ENCODE assay signal across 15 cellular contexts in the genomic region with DNA sequence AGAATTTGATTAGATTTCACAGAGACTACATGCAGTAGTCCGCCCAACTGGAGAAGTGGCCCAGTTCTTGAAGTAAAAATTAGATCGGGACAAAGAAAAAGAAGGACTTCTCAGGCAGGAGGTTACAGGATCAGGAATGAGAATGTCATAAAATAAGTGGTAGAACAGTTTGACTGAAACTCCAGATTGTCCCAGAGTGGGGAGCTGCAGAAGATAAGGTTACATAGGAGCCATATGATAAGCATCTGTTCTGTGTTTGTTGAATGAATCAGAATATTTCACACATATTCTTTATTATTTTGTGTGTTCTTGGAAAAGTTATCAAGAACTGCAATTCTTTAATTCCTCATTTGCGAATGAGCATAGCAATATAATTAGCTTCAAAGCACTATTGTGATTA.
DNase-seq lines count a peak whose midpoint lies in the region; ATAC-seq and TF ChIP-seq lines count a peak whose summit lies in the region.
"Had no signal": no experiment of that assay in that cellular context is flagged by ENCODE, and none has a peak within 500 bp of the region (broad histone marks: within the 10 kb centered on the region; RNA-seq: fewer than 3 reads in every experiment).

No MANE protein-coding gene starts in this region.

- no peaks in the 10 kb centered on the region for H3K27me3 ChIP-seq in SK-N-SH (ENCODE audit: insufficient read depth)

- H3K4me3 Mint-ChIP-seq in glutamatergic neuron (ENCODE audit: unreplicated experiment) = peak overlapping the region; percentile 51
- H3K4me3 Mint-ChIP-seq: CD8-positive, alpha-beta memory T cell; GM23338 had no signal

- POLR2A ChIA-PET in SK-N-SH (lab: Yijun Ruan, JAX) = no interaction called here

- no peaks in the 10 kb centered on the region; a peak in 1 of 4 replicates for H3K4me1 ChIP-seq in SK-N-SH (ENCODE audit: control insufficient read depth in 1 of 2, insufficient read depth in 2 of 2, low read depth in 1 of 2, low read length in 1 of 2)

- no peaks in the 10 kb centered on the region; the same call in 1 of the 2 replicates for H3K79me2 ChIP-seq in SK-N-SH (ENCODE audit: insufficient read depth)

- H3K36me3 Mint-ChIP-seq in glutamatergic neuron (ENCODE audit: unreplicated experiment) = no peaks in the 10 kb centered on the region
- H3K36me3 Mint-ChIP-seq: CD8-positive, alpha-beta memory T cell had no signal

- CTCF ChIA-PET in SK-N-SH (lab: Yijun Ruan, JAX) = no interaction called here

- no peak overlapping the region for H3K9ac ChIP-seq in SK-N-SH

- TF ChIP-seq CTCF in SK-N-SH (IDR thresholded peaks at IDR 0.05) (no peak), glutamatergic neuron (IDR thresholded peaks at IDR 0.05; ENCODE audit: partially characterized antibody, unreplicated experiment) (no peak)

- H3K9me3 ChIP-seq in SK-N-SH = no peaks in the 10 kb centered on the region

- H3K4me2 ChIP-seq in SK-N-SH = no peak overlapping the region
- H3K4me2 ChIP-seq: GM23338 had no signal

- no peaks in the 10 kb centered on the region for H4K20me1 ChIP-seq in SK-N-SH (ENCODE audit: insufficient read depth)

- no peak for TF ChIP-seq EP300 in SK-N-SH (IDR thresholded peaks at IDR 0.05; ENCODE audit: borderline replicate concordance in 1 of 2, low read depth in 1 of 2, low read length in 1 of 2)

- H3K27me3 Mint-ChIP-seq in glutamatergic neuron (ENCODE audit: unreplicated experiment) = no peaks in the 10 kb centered on the region
- H3K27me3 Mint-ChIP-seq: CD8-positive, alpha-beta memory T cell had no signal

- no peak overlapping the region for H3K27ac ChIP-seq in SK-N-SH (ENCODE audit: low read depth in 2 of 2, low read length in 1 of 2)
- H3K27ac ChIP-seq: 22Rv1, HL-60 had no signal

- H3K9me2 ChIP-seq in SK-N-SH = no peaks in the 10 kb centered on the region

- H3K36me3 ChIP-seq in SK-N-SH (replicated peaks in 1 of 2; ENCODE audit: control insufficient read depth in 1 of 2, insufficient read depth in 2 of 2, low read length in 1 of 2) = no peaks in the 10 kb centered on the region

- no peak overlapping the region for H3K4me3 ChIP-seq in SK-N-SH (ENCODE audit: low read depth in 2 of 2, low read length in 1 of 2)
- H3K4me3 ChIP-seq: GM12878, GM23338 had no signal

- peaks cover 23% of the 10 kb centered on the region for H3K4me1 Mint-ChIP-seq in glutamatergic neuron (ENCODE audit: low read depth, unreplicated experiment)
- H3K4me1 Mint-ChIP-seq: CD8-positive, alpha-beta memory T cell; GM23338 had no signal

- DNase-seq in SK-N-SH (no peak), NCI-H82 treated with DMSO at 0.1 percent for 48 hours (lab: John Stamatoyannopoulos, UW; ENCODE audit: unreplicated experiment) (peak; percentile 29), glutamatergic neuron (no peak), hypothalamus (lab: John Stamatoyannopoulos, UW) (no peak), SK-N-DZ (ENCODE audit: low spot score) (no peak)
- no peak for DNase-seq in stimulated activated CD4-positive, alpha-beta T cell treated with anti-CD3 and anti-CD28 coated beads, Interleukin-2, amount 100 ng/mL, for 24 hours
- DNase-seq: Caco-2; CD8-positive, alpha-beta memory T cell; DMS79; H7 had no signal

- no peaks in the 10 kb centered on the region for H3F3A ChIP-seq in SK-N-SH (replicated peaks; ENCODE audit: insufficient read depth)

- no peak for TF ChIP-seq RAD21 in SK-N-SH (IDR thresholded peaks at IDR 0.05; ENCODE audit: low read length)

- no peaks in the 10 kb centered on the region for H3K9me3 Mint-ChIP-seq in glutamatergic neuron (ENCODE audit: unreplicated experiment)
- H3K9me3 Mint-ChIP-seq: GM23338 had no signal

- peak; percentile 45; the same call in 1 of the 3 replicates for ATAC-seq in SK-N-SH treated with all-trans-retinoic acid at 6 μM for 48 hours
- ATAC-seq: GM12878 had no signal

- peak overlapping the region; percentile 80 for H3K27ac Mint-ChIP-seq in glutamatergic neuron (ENCODE audit: unreplicated experiment)
- H3K27ac Mint-ChIP-seq: CD8-positive, alpha-beta memory T cell; GM23338 had no signal

- no peak overlapping the region for H2AFZ ChIP-seq in SK-N-SH (ENCODE audit: low read depth)
- H2AFZ ChIP-seq: GM23338 had no signal

- WGBS in SK-N-SH (ENCODE audit: low lambda C conversion rate) = 86% methylated on average over 3 of the region's 3 CpGs

TF ChIP-seq in SK-N-SH treated with all-trans-retinoic acid at 6 μM for 48 hours, 23 proteins besides CTCF, POLR2A, EP300 and RAD21:
- TF ChIP-seq ZNF8 (CRISPR knock-in tag; IDR thresholded peaks at IDR 0.05) = no peak
- TF ChIP-seq ARNTL (CRISPR knock-in tag; IDR thresholded peaks at IDR 0.05; ENCODE audit: borderline replicate concordance, low read depth) = no peak
- TF ChIP-seq, protein P1, sequence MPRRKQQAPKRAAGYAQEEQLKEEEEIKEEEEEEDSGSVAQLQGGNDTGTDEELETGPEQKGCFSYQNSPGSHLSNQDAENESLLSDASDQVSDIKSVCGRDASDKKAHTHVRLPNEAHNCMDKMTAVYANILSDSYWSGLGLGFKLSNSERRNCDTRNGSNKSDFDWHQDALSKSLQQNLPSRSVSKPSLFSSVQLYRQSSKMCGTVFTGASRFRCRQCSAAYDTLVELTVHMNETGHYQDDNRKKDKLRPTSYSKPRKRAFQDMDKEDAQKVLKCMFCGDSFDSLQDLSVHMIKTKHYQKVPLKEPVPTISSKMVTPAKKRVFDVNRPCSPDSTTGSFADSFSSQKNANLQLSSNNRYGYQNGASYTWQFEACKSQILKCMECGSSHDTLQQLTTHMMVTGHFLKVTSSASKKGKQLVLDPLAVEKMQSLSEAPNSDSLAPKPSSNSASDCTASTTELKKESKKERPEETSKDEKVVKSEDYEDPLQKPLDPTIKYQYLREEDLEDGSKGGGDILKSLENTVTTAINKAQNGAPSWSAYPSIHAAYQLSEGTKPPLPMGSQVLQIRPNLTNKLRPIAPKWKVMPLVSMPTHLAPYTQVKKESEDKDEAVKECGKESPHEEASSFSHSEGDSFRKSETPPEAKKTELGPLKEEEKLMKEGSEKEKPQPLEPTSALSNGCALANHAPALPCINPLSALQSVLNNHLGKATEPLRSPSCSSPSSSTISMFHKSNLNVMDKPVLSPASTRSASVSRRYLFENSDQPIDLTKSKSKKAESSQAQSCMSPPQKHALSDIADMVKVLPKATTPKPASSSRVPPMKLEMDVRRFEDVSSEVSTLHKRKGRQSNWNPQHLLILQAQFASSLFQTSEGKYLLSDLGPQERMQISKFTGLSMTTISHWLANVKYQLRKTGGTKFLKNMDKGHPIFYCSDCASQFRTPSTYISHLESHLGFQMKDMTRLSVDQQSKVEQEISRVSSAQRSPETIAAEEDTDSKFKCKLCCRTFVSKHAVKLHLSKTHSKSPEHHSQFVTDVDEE (CRISPR knock-in tag; IDR thresholded peaks at IDR 0.05) = no peak
- no peak for TF ChIP-seq CSDC2 (CRISPR knock-in tag; IDR thresholded peaks at IDR 0.05)
- TF ChIP-seq RARB (CRISPR knock-in tag; IDR thresholded peaks at IDR 0.05) = no peak
- no peak for TF ChIP-seq ZNF70 (CRISPR knock-in tag; IDR thresholded peaks at IDR 0.05)

TF ChIP-seq in SK-N-SH, 30 proteins besides CTCF, POLR2A, EP300 and RAD21:
- TF ChIP-seq, protein P2, sequence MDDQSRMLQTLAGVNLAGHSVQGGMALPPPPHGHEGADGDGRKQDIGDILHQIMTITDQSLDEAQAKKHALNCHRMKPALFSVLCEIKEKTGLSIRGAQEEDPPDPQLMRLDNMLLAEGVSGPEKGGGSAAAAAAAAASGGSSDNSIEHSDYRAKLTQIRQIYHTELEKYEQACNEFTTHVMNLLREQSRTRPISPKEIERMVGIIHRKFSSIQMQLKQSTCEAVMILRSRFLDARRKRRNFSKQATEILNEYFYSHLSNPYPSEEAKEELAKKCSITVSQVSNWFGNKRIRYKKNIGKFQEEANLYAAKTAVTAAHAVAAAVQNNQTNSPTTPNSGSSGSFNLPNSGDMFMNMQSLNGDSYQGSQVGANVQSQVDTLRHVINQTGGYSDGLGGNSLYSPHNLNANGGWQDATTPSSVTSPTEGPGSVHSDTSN (IDR thresholded peaks at IDR 0.05) = no peak
- no peak for TF ChIP-seq FOXJ3 (CRISPR knock-in tag; IDR thresholded peaks at IDR 0.05)
TF ChIP-seq in SK-N-SH: peak in this region for 0.
